Comparison of ENCODE assay signal across 8 cellular contexts in the genomic region with DNA sequence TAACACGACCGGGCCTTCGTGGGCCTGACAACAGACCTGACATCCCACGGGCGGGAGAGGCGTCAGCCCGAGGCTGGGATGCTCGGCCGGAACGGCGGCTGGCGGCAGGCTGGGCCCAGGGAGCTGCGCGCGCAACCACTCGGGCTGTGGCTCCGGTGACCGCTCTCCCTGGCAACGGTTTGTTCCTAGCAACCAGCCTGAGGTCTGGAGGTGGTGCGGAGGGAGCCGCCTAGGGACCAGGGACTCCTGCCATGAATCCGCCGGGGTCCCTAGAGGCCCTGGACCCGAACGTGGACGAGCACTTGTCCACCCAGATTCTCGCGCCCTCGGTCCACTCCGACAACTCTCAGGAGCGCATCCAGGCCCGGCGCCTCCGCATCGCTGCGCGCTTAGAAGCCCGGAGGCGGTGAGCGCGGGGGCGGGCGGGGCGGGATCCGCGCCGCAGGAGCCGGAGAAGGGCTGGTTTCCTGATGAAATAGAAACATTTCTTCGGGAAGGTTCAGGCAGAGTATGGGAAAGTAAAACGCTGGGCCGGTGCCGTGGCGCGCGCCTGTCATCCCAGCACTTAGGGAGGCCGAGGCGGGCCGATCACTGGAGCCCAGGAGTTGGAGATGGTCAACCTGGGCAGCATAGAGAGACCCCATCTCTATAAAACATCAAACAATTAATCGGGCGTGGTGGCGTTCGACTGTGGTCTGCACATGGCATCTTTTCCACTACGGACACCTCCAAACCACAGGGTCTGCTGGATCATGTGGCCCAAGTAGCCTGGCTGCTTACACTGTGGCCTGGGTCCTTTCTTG.
DNase-seq lines count a peak whose midpoint lies in the region; ATAC-seq and TF ChIP-seq lines count a peak whose summit lies in the region.

A gene (plus strand): TSS at position 182 of the 803 bp plus-strand sequence. CDS start 70 bp downstream, at position 252.

- ATAC-seq in stimulated activated naive CD8-positive, alpha-beta T cell treated with anti-CD3 and anti-CD28 coated beads, Interleukin-15, Interleukin-2, amounts not matched to agents 100 U/mL and 50 U/mL, for 24 hours, result no peak
- ATAC-seq in HG03442 (IDR thresholded peaks at IDR 0.05; ENCODE audit: unreplicated experiment), result no peak

- in situ Hi-C loops in ACHN (cut with HindIII; ENCODE audit: low pct_ligation_motif_present, low pct_unique_long_range_greater_than_20kb, low sequenced_read_pairs), result no loop called here

- DNase-seq in ACHN, result peak; percentile 86
- DNase-seq in GM20000 (ENCODE audit: low spot score), result peak; percentile 64
- peak; percentile 79 for DNase-seq in NCI-H774 (lab: John Stamatoyannopoulos, UW)
- peak; percentile 95 for DNase-seq in ecto neural progenitor cell (ENCODE audit: low spot score)
- DNase-seq in left kidney (ENCODE audit: low read depth, low spot score), result peak; percentile 97
- DNase-seq in stimulated activated naive CD8-positive, alpha-beta T cell treated with anti-CD3 and anti-CD28 coated beads, Interleukin-15, Interleukin-2, amounts not matched to agents 100 U/mL and 50 U/mL, for 24 hours, result peak; percentile 47
- no peak for DNase-seq in T-helper 9 cell

- TF ChIP-seq CTCF in GM20000 (IDR thresholded peaks at IDR 0.05; ENCODE audit: extremely low read depth, missing control alignments), result no peak
